In genomic region chr10:48924988-48925387, GRCh38 we compare ENCODE assay signal across 38 cellular contexts. TPM values are rescaled to one million over a fixed set of nuclear protein-coding genes. Genes with fewer than 3 reads are reported as not detected.
"Had no signal": no experiment of that assay in that cellular context is flagged by ENCODE, and none has a peak within 500 bp of the region (broad histone marks: within the 10 kb centered on the region; RNA-seq: fewer than 3 reads in every experiment).

No MANE protein-coding gene starts in this region.

- H3K9me3 Mint-ChIP-seq: activated CD4-positive, alpha-beta memory T cell treated with anti-CD3 and anti-CD28 coated beads, Interleukin-2, amount 10 ng/mL, durations not matched to agents 7 days and 5 days; activated naive CD8-positive, alpha-beta T cell treated with anti-CD3 and anti-CD28 coated beads for 36 hours; activated T-cell treated with anti-CD3 and anti-CD28 coated beads, Interleukin-2, amount 50 U/mL, for 72 hours; activated T-helper 17 cell treated with anti-CD3 and anti-CD28 coated beads, Interleukin-2, amount 50 U/mL, for 72 hours; IgD-negative memory B cell had no signal

- H3K27ac Mint-ChIP-seq: activated CD4-positive, alpha-beta memory T cell treated with anti-CD3 and anti-CD28 coated beads, Interleukin-2, amount 10 ng/mL, durations not matched to agents 7 days and 5 days; activated naive CD8-positive, alpha-beta T cell treated with anti-CD3 and anti-CD28 coated beads for 36 hours; activated T-cell treated with anti-CD3 and anti-CD28 coated beads, Interleukin-2, amount 50 U/mL, for 72 hours; activated T-helper 17 cell treated with anti-CD3 and anti-CD28 coated beads, Interleukin-2, amount 50 U/mL, for 72 hours had no signal

- H3K27me3 Mint-ChIP-seq: IgD-negative memory B cell had no signal

- H3K36me3 Mint-ChIP-seq: activated naive CD8-positive, alpha-beta T cell treated with anti-CD3 and anti-CD28 coated beads for 36 hours had no signal

- H3K4me3 Mint-ChIP-seq: activated CD4-positive, alpha-beta memory T cell treated with anti-CD3 and anti-CD28 coated beads, Interleukin-2, amount 10 ng/mL, durations not matched to agents 7 days and 5 days; activated naive CD8-positive, alpha-beta T cell treated with anti-CD3 and anti-CD28 coated beads for 36 hours; activated T-cell treated with anti-CD3 and anti-CD28 coated beads, Interleukin-2, amount 50 U/mL, for 72 hours; activated T-helper 17 cell treated with anti-CD3 and anti-CD28 coated beads, Interleukin-2, amount 50 U/mL, for 72 hours had no signal

- DNase-seq: activated CD4-positive, alpha-beta memory T cell treated with anti-CD3 and anti-CD28 coated beads, Interleukin-2, amount 10 ng/mL, durations not matched to agents 7 days and 5 days; activated CD4-positive, alpha-beta T cell treated with anti-CD3 and anti-CD28 coated beads for 1 hour; activated CD4-positive, alpha-beta T cell treated with anti-CD3 and anti-CD28 coated beads for 48 hours; activated CD4-positive, CD25-positive, alpha-beta regulatory T cell; activated effector memory CD4-positive, alpha-beta T cell treated with anti-CD3 and anti-CD28 coated beads, Interleukin-2, amount 50 U/mL, for 16 hours; activated naive CD4-positive, alpha-beta T cell; activated naive CD4-positive, alpha-beta T cell treated with anti-CD3 and anti-CD28 coated beads, Interleukin-2, amount 50 U/mL, for 16 hours; activated naive CD8-positive, alpha-beta T cell treated with anti-CD3 and anti-CD28 coated beads for 36 hours; activated T-cell treated with anti-CD3 and anti-CD28 coated beads, Interleukin-2, amount 50 U/mL, for 1 hour; activated T-cell treated with anti-CD3 and anti-CD28 coated beads, Interleukin-2, amount 50 U/mL, for 72 hours; amniotic stem cell; aorta; brain microvascular endothelial cell; Kasumi-1; KG1; MG63; NCI-H1092; NCI-H1436 treated with DMSO at 0.1 percent for 48 hours; NCI-H1694 treated with DMSO at 0.1 percent for 48 hours; NCI-H2029; NCI-H2107; NCI-H2171; NCI-H510A; NCI-H526; NCI-H748 treated with DMSO at 0.1 percent for 48 hours; NK-92 treated with Interleukin-12 subunit alpha and Interleukin-12 subunit beta, amount 100 ng/mL, for 24 hours; PC-9; Right ventricle myocardium superior; SJCRH30; T1000; WERI-Rb-1 had no signal

- ATAC-seq: activated T-cell treated with anti-CD3 and anti-CD28 coated beads, Interleukin-2, amount 50 U/mL, for 72 hours; activated T-helper 17 cell treated with anti-CD3 and anti-CD28 coated beads, Interleukin-2, amount 50 U/mL, for 72 hours; HepG2 had no signal

- H3K4me1 Mint-ChIP-seq: activated CD4-positive, alpha-beta memory T cell treated with anti-CD3 and anti-CD28 coated beads, Interleukin-2, amount 10 ng/mL, durations not matched to agents 7 days and 5 days; activated naive CD8-positive, alpha-beta T cell treated with anti-CD3 and anti-CD28 coated beads for 36 hours; activated T-helper 17 cell treated with anti-CD3 and anti-CD28 coated beads, Interleukin-2, amount 50 U/mL, for 72 hours had no signal

RNA-seq across cellular contexts. Expression of gene LRRC18, which starts 14.7 kb away (rescaled TPM):
- total RNA-seq: activated CD4-positive, alpha-beta memory T cell treated with anti-CD3 and anti-CD28 coated beads, Interleukin-2, amount 10 ng/mL, durations not matched to agents 7 days and 5 days; activated CD8-positive, alpha-beta memory T cell treated with anti-CD3 and anti-CD28 coated beads for 36 hours; activated naive CD8-positive, alpha-beta T cell treated with anti-CD3 and anti-CD28 coated beads for 36 hours; activated T-cell treated with anti-CD3 and anti-CD28 coated beads, Interleukin-2, amount 50 U/mL, for 72 hours; activated T-helper 17 cell treated with anti-CD3 and anti-CD28 coated beads, Interleukin-2, amount 50 U/mL, for 72 hours; aorta; HepG2; OCI-LY7; PC-9; Right ventricle myocardium superior; SJCRH30; T-helper 1 cell treated with Interleukin-12 subunit alpha and Interleukin-12 subunit beta and Interleukin-4 antibody, amounts not matched to agents 30 ng/mL and 1 ng/mL, for 36 hours; T-helper 2 cell treated with Interferon-gamma antibody and Interleukin-4, amounts not matched to agents 100 ng/mL and 5 ng/mL, for 36 hours had no signal
